1 cellular context compared by ENCODE assay signal in the genomic region with DNA sequence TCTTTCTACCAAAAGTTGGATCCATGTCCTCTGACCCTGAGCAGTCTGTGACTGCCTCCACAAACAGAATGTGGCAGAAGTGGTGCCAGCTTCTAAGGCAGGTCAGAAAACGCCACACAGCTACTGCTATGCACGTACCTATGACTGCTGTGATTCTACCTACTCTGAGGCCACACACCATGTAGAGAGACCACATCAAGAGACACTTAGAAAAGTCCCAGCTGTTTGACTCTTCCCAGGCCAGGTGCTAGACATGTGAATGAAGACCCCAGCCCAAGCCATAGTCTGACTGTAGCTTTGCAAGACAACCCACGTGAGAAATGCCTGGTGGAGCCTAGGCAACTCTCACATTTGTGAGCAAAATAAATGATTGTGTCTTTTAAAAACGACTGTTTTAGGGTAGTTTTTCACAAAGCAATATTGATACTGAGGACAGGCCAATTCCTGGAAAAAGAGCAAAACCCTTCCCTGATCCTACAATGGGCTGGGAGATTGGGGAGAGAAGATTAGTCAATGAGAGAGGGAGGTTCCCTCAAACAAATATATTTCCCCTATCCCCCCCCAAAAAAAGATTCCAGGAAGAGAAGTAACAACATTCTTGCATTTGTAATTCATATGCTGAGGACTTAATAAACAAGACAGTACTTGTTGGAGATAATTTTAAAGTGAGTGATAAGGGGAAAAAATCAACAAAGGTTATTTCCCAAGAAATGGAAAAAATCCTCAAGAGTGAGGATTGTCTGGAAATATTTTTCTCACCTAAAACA.
TF ChIP-seq lines count a peak whose summit lies in the region.

No MANE protein-coding gene starts in this region.

TF ChIP-seq in WTC11, 78 proteins besides CTCF, POLR2A, EP300 and RAD21 (continued from another document):
- TF ChIP-seq, protein P1, sequence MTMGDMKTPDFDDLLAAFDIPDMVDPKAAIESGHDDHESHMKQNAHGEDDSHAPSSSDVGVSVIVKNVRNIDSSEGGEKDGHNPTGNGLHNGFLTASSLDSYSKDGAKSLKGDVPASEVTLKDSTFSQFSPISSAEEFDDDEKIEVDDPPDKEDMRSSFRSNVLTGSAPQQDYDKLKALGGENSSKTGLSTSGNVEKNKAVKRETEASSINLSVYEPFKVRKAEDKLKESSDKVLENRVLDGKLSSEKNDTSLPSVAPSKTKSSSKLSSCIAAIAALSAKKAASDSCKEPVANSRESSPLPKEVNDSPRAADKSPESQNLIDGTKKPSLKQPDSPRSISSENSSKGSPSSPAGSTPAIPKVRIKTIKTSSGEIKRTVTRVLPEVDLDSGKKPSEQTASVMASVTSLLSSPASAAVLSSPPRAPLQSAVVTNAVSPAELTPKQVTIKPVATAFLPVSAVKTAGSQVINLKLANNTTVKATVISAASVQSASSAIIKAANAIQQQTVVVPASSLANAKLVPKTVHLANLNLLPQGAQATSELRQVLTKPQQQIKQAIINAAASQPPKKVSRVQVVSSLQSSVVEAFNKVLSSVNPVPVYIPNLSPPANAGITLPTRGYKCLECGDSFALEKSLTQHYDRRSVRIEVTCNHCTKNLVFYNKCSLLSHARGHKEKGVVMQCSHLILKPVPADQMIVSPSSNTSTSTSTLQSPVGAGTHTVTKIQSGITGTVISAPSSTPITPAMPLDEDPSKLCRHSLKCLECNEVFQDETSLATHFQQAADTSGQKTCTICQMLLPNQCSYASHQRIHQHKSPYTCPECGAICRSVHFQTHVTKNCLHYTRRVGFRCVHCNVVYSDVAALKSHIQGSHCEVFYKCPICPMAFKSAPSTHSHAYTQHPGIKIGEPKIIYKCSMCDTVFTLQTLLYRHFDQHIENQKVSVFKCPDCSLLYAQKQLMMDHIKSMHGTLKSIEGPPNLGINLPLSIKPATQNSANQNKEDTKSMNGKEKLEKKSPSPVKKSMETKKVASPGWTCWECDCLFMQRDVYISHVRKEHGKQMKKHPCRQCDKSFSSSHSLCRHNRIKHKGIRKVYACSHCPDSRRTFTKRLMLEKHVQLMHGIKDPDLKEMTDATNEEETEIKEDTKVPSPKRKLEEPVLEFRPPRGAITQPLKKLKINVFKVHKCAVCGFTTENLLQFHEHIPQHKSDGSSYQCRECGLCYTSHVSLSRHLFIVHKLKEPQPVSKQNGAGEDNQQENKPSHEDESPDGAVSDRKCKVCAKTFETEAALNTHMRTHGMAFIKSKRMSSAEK (CRISPR knock-in tag; IDR thresholded peaks at IDR 0.05; ENCODE audit: borderline replicate concordance): no peak
- TF ChIP-seq ZNF263 (CRISPR knock-in tag; IDR thresholded peaks at IDR 0.05; ENCODE audit: low read depth) (no peak), EMX1 (CRISPR knock-in tag; IDR thresholded peaks at IDR 0.05) (no peak)
- TF ChIP-seq, protein P2, sequence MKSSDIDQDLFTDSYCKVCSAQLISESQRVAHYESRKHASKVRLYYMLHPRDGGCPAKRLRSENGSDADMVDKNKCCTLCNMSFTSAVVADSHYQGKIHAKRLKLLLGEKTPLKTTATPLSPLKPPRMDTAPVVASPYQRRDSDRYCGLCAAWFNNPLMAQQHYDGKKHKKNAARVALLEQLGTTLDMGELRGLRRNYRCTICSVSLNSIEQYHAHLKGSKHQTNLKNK (CRISPR knock-in tag; IDR thresholded peaks at IDR 0.05): no peak
